26 cellular contexts compared by ENCODE assay signal in the genomic region with DNA sequence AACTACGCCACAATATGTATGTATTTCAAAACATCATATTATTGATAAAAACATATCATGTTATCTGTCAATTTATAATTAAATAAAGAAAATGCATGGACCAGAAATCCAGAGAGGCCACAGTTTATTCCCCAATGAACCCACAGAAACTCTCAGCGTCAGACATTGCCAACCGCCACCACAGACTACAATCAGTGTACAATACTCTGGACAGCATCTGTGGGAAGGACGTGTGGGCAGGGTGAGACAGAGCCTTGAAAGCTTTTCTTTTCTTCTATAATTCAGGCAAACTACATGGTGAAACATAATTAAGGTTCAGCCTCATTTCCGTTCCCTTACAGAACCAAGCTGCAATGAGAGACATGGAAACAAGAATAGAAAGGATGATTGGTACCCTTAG.
"Had no signal": no experiment of that assay in that cellular context is flagged by ENCODE, and none has a peak within 500 bp of the region (broad histone marks: within the 10 kb centered on the region; RNA-seq: fewer than 3 reads in every experiment).

No MANE protein-coding gene starts in this region.

- H3K27ac ChIP-seq: neutrophil, pancreas, prostate gland, right lobe of liver, sigmoid colon, stomach, thoracic aorta, thyroid gland, tibial nerve, upper lobe of left lung, vagina had no signal

- H3K9me3 Mint-ChIP-seq: nephron; neural crest cell; stimulated activated naive B cell treated with anti-CD40 and anti-IgM and Interleukin-4, amounts not matched to agents 10 μg/mL and 1 μg/mL and 100 μg/mL, for 72 hours had no signal

- H3K27ac Mint-ChIP-seq: natural killer cell; nephron; stimulated activated effector memory CD8-positive, alpha-beta T cell treated with anti-CD3 and anti-CD28 coated beads, Interleukin-12 subunit alpha, Interleukin-12 subunit beta, amount 100 ng/mL, for 72 hours; stimulated activated naive B cell treated with anti-CD40 and anti-IgM and Interleukin-4, amounts not matched to agents 10 μg/mL and 1 μg/mL and 100 μg/mL, for 72 hours; stimulated activated naive CD8-positive, alpha-beta T cell treated with anti-CD3 and anti-CD28 coated beads, Interleukin-15, Interleukin-2, amounts not matched to agents 100 ng/mL and 50 ng/mL, for 24 hours had no signal

- H3K27me3 ChIP-seq: neutrophil, pancreas, right lobe of liver, sigmoid colon, stomach, thyroid gland, tibial nerve, upper lobe of left lung, vagina had no signal

- H3K4me3 ChIP-seq: pancreas, prostate gland, right lobe of liver, sigmoid colon, stomach, thoracic aorta, thyroid gland, tibial nerve, upper lobe of left lung, vagina had no signal

- H3K4me3 Mint-ChIP-seq: natural killer cell; nephron; neural crest cell; stimulated activated effector memory CD8-positive, alpha-beta T cell treated with anti-CD3 and anti-CD28 coated beads, Interleukin-12 subunit alpha, Interleukin-12 subunit beta, amount 100 ng/mL, for 72 hours; stimulated activated naive B cell treated with anti-CD40 and anti-IgM and Interleukin-4, amounts not matched to agents 10 μg/mL and 1 μg/mL and 100 μg/mL, for 72 hours; stimulated activated naive CD8-positive, alpha-beta T cell treated with anti-CD3 and anti-CD28 coated beads, Interleukin-15, Interleukin-2, amounts not matched to agents 100 ng/mL and 50 ng/mL, for 24 hours had no signal

- H3K4me1 Mint-ChIP-seq: natural killer cell; nephron; neural crest cell; stimulated activated effector memory CD8-positive, alpha-beta T cell treated with anti-CD3 and anti-CD28 coated beads, Interleukin-12 subunit alpha, Interleukin-12 subunit beta, amount 100 ng/mL, for 72 hours; stimulated activated naive B cell treated with anti-CD40 and anti-IgM and Interleukin-4, amounts not matched to agents 10 μg/mL and 1 μg/mL and 100 μg/mL, for 72 hours had no signal

- H3K36me3 ChIP-seq: neutrophil, pancreas, prostate gland, right lobe of liver, sigmoid colon, stomach, thoracic aorta, thyroid gland, tibial nerve, upper lobe of left lung, vagina had no signal

- H3K36me3 Mint-ChIP-seq: natural killer cell; stimulated activated effector memory CD8-positive, alpha-beta T cell treated with anti-CD3 and anti-CD28 coated beads, Interleukin-12 subunit alpha, Interleukin-12 subunit beta, amount 100 ng/mL, for 72 hours; stimulated activated naive B cell treated with anti-CD40 and anti-IgM and Interleukin-4, amounts not matched to agents 10 μg/mL and 1 μg/mL and 100 μg/mL, for 72 hours had no signal

- H3K27me3 Mint-ChIP-seq: stimulated activated naive B cell treated with anti-CD40 and anti-IgM and Interleukin-4, amounts not matched to agents 10 μg/mL and 1 μg/mL and 100 μg/mL, for 72 hours; stimulated activated naive CD8-positive, alpha-beta T cell treated with anti-CD3 and anti-CD28 coated beads, Interleukin-15, Interleukin-2, amounts not matched to agents 100 ng/mL and 50 ng/mL, for 24 hours had no signal

- H3K9me3 ChIP-seq: neutrophil, pancreas, prostate gland, right lobe of liver, sigmoid colon, stomach, thoracic aorta, thyroid gland, tibial nerve, upper lobe of left lung, vagina had no signal

- H3K4me1 ChIP-seq: pancreas, prostate gland, right lobe of liver, sigmoid colon, stomach, thyroid gland, tibial nerve, upper lobe of left lung, vagina had no signal

- DNase-seq: natural killer cell; nucleus accumbens; pancreas; right cardiac atrium; right lobe of liver; sigmoid colon; small intestine; stimulated activated CD4-positive, alpha-beta T cell treated with anti-CD3 and anti-CD28 coated beads, Interleukin-15, amount 100 ng/mL, for 24 hours; stimulated activated CD4-positive, alpha-beta T cell treated with anti-CD3 and anti-CD28 coated beads, Interleukin-2, amount 100 ng/mL, for 24 hours; stimulated activated CD4-positive, alpha-beta T cell treated with anti-CD3 and anti-CD28 coated beads, Interleukin-2, amount 100 ng/mL, for 48 hours; stimulated activated CD4-positive, alpha-beta T cell treated with anti-CD3 and anti-CD28 coated beads, Interleukin-4, amount 100 ng/mL, for 24 hours; stimulated activated naive B cell treated with anti-CD40 and anti-IgM and Interleukin-4, amounts not matched to agents 10 μg/mL and 1 μg/mL and 100 μg/mL, for 72 hours; stimulated activated naive CD4-positive, alpha-beta T cell treated with Interleukin-2 at 50 U/mL for 16 hours; stomach; thyroid gland; trophoblast cell; upper lobe of left lung had no signal
